8 cellular contexts compared by ENCODE assay signal in the genomic region with DNA sequence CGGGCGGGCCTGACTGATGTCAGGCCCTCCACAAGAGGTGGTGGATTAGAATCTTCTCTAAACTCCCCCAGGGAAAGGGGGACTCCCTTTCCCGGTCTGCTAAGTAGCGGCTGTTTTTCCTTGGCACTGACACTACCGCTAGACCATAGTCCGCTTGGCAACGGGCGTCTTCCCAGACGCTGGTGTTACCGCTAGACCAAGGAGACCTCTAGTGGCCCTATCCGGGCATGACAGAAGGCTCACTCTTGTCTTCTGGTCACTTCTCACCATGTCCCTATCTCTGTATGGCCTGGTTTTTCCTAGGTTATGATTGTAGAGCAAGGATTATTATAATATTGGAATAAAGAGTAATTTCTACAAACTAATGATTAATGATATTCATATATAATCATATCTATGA.
A peak's percentile ranks its signal among the peaks of the same experiment; 100 is the strongest.
DNase-seq lines count a peak whose midpoint lies in the region; ATAC-seq, FAIRE-seq and TF ChIP-seq lines count a peak whose summit lies in the region.
"Not testable (repeated sequence)": the region's sequence is repeated elsewhere in the genome, so short reads cannot be mapped to it uniquely, and the experiment has no call there.

No MANE protein-coding gene starts in this region.

- H3K4me3 Mint-ChIP-seq in activated CD8-positive, alpha-beta T cell treated with anti-CD3 and anti-CD28 coated beads for 36 hours; endodermal cell: not testable (repeated sequence)

- H3K36me3 Mint-ChIP-seq in activated CD8-positive, alpha-beta T cell treated with anti-CD3 and anti-CD28 coated beads for 36 hours (ENCODE audit: low read depth); endodermal cell (ENCODE audit: low read depth): not testable (repeated sequence)

- not testable (repeated sequence) for H3K9ac ChIP-seq in Karpas-422 (ENCODE audit: low read length); endodermal cell (ENCODE audit: extremely low read depth, low read length, poor library complexity, severe bottlenecking); keratinocyte (ENCODE audit: control insufficient read depth, extremely low read depth, insufficient read depth, low read length)

- H3K79me2 ChIP-seq in Karpas-422 (ENCODE audit: low read length); PC-9 (ENCODE audit: low read depth); keratinocyte (ENCODE audit: control insufficient read depth, insufficient read depth, low read length): not testable (repeated sequence)

- not testable (repeated sequence) for H3K4me1 ChIP-seq in Karpas-422 (ENCODE audit: low read length); PC-9 (replicated peaks; ENCODE audit: insufficient read depth); endodermal cell (ENCODE audit: control insufficient read depth, insufficient read depth, low read length); keratinocyte (ENCODE audit: control insufficient read depth, extremely low read depth, insufficient read depth, low read length)

- not testable (repeated sequence) for H4K20me1 ChIP-seq in Karpas-422 (ENCODE audit: insufficient read depth, low read depth, low read length); PC-9 (ENCODE audit: insufficient read depth); keratinocyte (ENCODE audit: control insufficient read depth, extremely low read depth, insufficient read depth, low read length)

- H3K27me3 ChIP-seq in BJ (ENCODE audit: control insufficient read depth, insufficient read depth, low read length); Karpas-422 (ENCODE audit: low read length); PC-9 (ENCODE audit: insufficient read depth, low read depth); endodermal cell (ENCODE audit: control insufficient read depth, insufficient read depth, low read length, poor library complexity, severe bottlenecking); keratinocyte (ENCODE audit: control insufficient read depth, extremely low read depth, insufficient read depth, low read length): not testable (repeated sequence)

- H3K9me1 ChIP-seq in keratinocyte (ENCODE audit: control insufficient read depth, extremely low read depth, insufficient read depth, low read length): not testable (repeated sequence)

- not testable (repeated sequence) for H3F3A ChIP-seq in PC-9 (ENCODE audit: insufficient read depth, low read depth)

- POLR2A ChIA-PET in BJ (lab: Charles Lee); PC-9 (lab: Charles Lee; ENCODE audit: unreplicated experiment); activated CD8-positive, alpha-beta T cell treated with anti-CD3 and anti-CD28 coated beads for 36 hours (lab: Charles Lee): not testable (repeated sequence)

- not testable (repeated sequence) for H3K4me2 ChIP-seq in Karpas-422 (ENCODE audit: low read depth, low read length, poor library complexity, severe bottlenecking); PC-9; keratinocyte (ENCODE audit: control insufficient read depth, extremely low read depth, insufficient read depth, low read depth, low read length)

- not testable (repeated sequence) for H3K9me3 ChIP-seq in Karpas-422 (ENCODE audit: low read length); PC-9 (ENCODE audit: insufficient read depth, low read depth); endodermal cell (ENCODE audit: control insufficient read depth, low read length); keratinocyte (ENCODE audit: control insufficient read depth, low read depth, low read length)

- TF ChIP-seq CTCF in BJ (IDR thresholded peaks at IDR 0.05; ENCODE audit: insufficient read depth, low read depth, low read length) (peak; percentile 23; the same call in 1 of the 2 replicates), GM12872 (IDR thresholded peaks at IDR 0.05; ENCODE audit: insufficient read depth, low read depth, low read length) (peak; percentile 35; the same call in 1 of the 3 replicates), PC-9 (conservative IDR thresholded peaks at IDR 0.05) (peak; percentile 57), endodermal cell (conservative IDR thresholded peaks at IDR 0.05) (peak; percentile 73), keratinocyte (optimal IDR thresholded peaks at IDR 0.05 in 1 of 3, IDR thresholded peaks at IDR 0.05 in 1 of 3, conservative IDR thresholded peaks at IDR 0.05 in 1 of 3; ENCODE audit: extremely low read depth in 1 of 3, insufficient read depth in 2 of 3, low read length in 3 of 3) (peak in 2 of 3 experiments; percentile 55 to 57)
- TF ChIP-seq CTCF in activated CD8-positive, alpha-beta T cell treated with anti-CD3 and anti-CD28 coated beads for 36 hours (IDR thresholded peaks at IDR 0.05): peak; percentile 27

- not testable (repeated sequence) for H3K9me2 ChIP-seq in Karpas-422 (replicated peaks; ENCODE audit: insufficient read depth, low read length); PC-9 (ENCODE audit: insufficient read depth)

- CTCF ChIA-PET in BJ (lab: Yijun Ruan, JAX); PC-9 (lab: Charles Lee); activated CD8-positive, alpha-beta T cell treated with anti-CD3 and anti-CD28 coated beads for 36 hours (lab: Charles Lee): not testable (repeated sequence)

- H3K4me3 ChIP-seq in BJ (ENCODE audit: low read depth, low read length); Karpas-422 (ENCODE audit: low read length); PC-9; endodermal cell (ENCODE audit: low read length); keratinocyte (ENCODE audit: control insufficient read depth in 2 of 3, extremely low read depth in 1 of 3, insufficient read depth in 2 of 3, low read depth in 1 of 3, low read length in 3 of 3): not testable (repeated sequence)

- dilution Hi-C loops in keratinocyte (cut with MboI; ENCODE audit: extremely low pct_ligation_motif_present, low sequenced_read_pairs): not testable (repeated sequence)

- H3K36me3 ChIP-seq in BJ (ENCODE audit: control insufficient read depth, insufficient read depth, low read length); Karpas-422 (ENCODE audit: insufficient read depth, low read length); PC-9 (ENCODE audit: low read depth); endodermal cell (ENCODE audit: control insufficient read depth, insufficient read depth, low read length); keratinocyte (ENCODE audit: control insufficient read depth in 2 of 2, extremely low read depth in 1 of 2, insufficient read depth in 2 of 2, low read length in 2 of 2): not testable (repeated sequence)

- not testable (repeated sequence) for DNase-seq in BJ (ENCODE audit: low read depth); PC-9; keratinocyte (ENCODE audit: low read depth, low spot score)
- peak; percentile 63 for DNase-seq in Karpas-422
- peak; percentile 20 for DNase-seq in activated CD8-positive, alpha-beta T cell treated with anti-CD3 and anti-CD28 coated beads for 36 hours
- DNase-seq in endodermal cell: peak; percentile 87
- peak; percentile 27 for DNase-seq in stimulated activated CD8-positive, alpha-beta memory T cell treated with anti-CD3 and anti-CD28 coated beads, Interleukin-4, amount 100 ng/mL, for 48 hours

- FAIRE-seq in keratinocyte (lab: Jason Lieb, UNC): not testable (repeated sequence)

- not testable (repeated sequence) for H3K27ac ChIP-seq in Karpas-422 (ENCODE audit: low read length); PC-9; endodermal cell (ENCODE audit: low read depth, low read length); keratinocyte (ENCODE audit: control insufficient read depth, insufficient read depth, low read length)

- not testable (repeated sequence) for ATAC-seq in activated CD8-positive, alpha-beta T cell treated with anti-CD3 and anti-CD28 coated beads for 36 hours

- H3K27ac Mint-ChIP-seq in activated CD8-positive, alpha-beta T cell treated with anti-CD3 and anti-CD28 coated beads for 36 hours; endodermal cell: not testable (repeated sequence)

- not testable (repeated sequence) for H3K9me3 Mint-ChIP-seq in activated CD8-positive, alpha-beta T cell treated with anti-CD3 and anti-CD28 coated beads for 36 hours
- H3K9me3 Mint-ChIP-seq in endodermal cell: peaks cover 25% of the 10 kb centered on the region

- not testable (repeated sequence) for H2AFZ ChIP-seq in Karpas-422 (ENCODE audit: low read length); PC-9; keratinocyte (ENCODE audit: control insufficient read depth, low read length)

- H3K4me1 Mint-ChIP-seq in activated CD8-positive, alpha-beta T cell treated with anti-CD3 and anti-CD28 coated beads for 36 hours (ENCODE audit: low read depth); endodermal cell: not testable (repeated sequence)

- not testable (repeated sequence) for BruUV-seq in PC-9 (replicated peaks; lab: Mats Ljungman, UMichigan)

- not testable (repeated sequence) for H3K27me3 Mint-ChIP-seq in activated CD8-positive, alpha-beta T cell treated with anti-CD3 and anti-CD28 coated beads for 36 hours; endodermal cell (ENCODE audit: insufficient read depth)

- intact Hi-C loops in PC-9 (cut with micrococcal nuclease; ENCODE audit: unreplicated experiment); activated CD8-positive, alpha-beta T cell treated with anti-CD3 and anti-CD28 coated beads for 36 hours (cut with micrococcal nuclease): not testable (repeated sequence)

- WGBS in endodermal cell (ENCODE audit: insufficient coverage in 1 of 2, insufficient read length in 1 of 2), 2 experiments: 70 to 84% methylated on average over 7 to 11 of the region's 11 CpGs

Comparison
In these comparisons a context has a peak if more than half of its experiments do, and no peak if none do; other contexts are left out.
1. CTCF ChIP-seq: peak in every context shown above with its lines; median percentile 73 in endodermal cell; 57 in PC-9; 56 in keratinocyte; 35 in GM12872; 27 in activated CD8-positive, alpha-beta T cell treated with anti-CD3 and anti-CD28 coated beads for 36 hours; 23 in BJ.